Comparison of ENCODE assay signal across 8 cellular contexts in genomic region chr1:28329395-28330153, GRCh38. TPM values are rescaled to one million over a fixed set of nuclear protein-coding genes. Genes with fewer than 3 reads are reported as not detected.
DNase-seq lines count a peak whose midpoint lies in the region; TF ChIP-seq lines count a peak whose summit lies in the region.

No MANE protein-coding gene starts in this region.

- H3K4me2 ChIP-seq in PC-9 = peak overlapping the region; percentile 86

- TSS peak; percentile 85 for BruUV-seq in PC-9 (replicated peaks; lab: Mats Ljungman, UMichigan)

- H3K79me2 ChIP-seq in PC-9 (ENCODE audit: low read depth) = peaks cover 15% of the 10 kb centered on the region

- peaks cover 19% of the 10 kb centered on the region; the same call in 1 of the 2 replicates for H3F3A ChIP-seq in PC-9 (ENCODE audit: insufficient read depth, low read depth)

- H3K4me3 ChIP-seq in PC-9 = peak overlapping the region; percentile 80

- no peak for TF ChIP-seq CTCF in PC-9 (conservative IDR thresholded peaks at IDR 0.05)

- peak; percentile 13 for DNase-seq in NCI-H2196 (lab: John Stamatoyannopoulos, UW; ENCODE audit: unreplicated experiment)
- DNase-seq in NCI-H2196 treated with DMSO at 0.1 percent for 48 hours (lab: John Stamatoyannopoulos, UW; ENCODE audit: unreplicated experiment) = no peak
- no peak for DNase-seq in PC-9
- DNase-seq in islet precursor cell = peak; percentile 66
- peak; percentile 43 for DNase-seq in stimulated activated CD4-positive, alpha-beta T cell treated with anti-CD3 and anti-CD28 coated beads, Interleukin-1b, Interleukin-23, amount 100 ng/mL, for 48 hours
- DNase-seq in NCI-H446 treated with DMSO at 0.1 percent for 48 hours (lab: John Stamatoyannopoulos, UW) = no peak
- no peak for DNase-seq in inferior parietal cortex (ENCODE audit: extremely low spot score)

- no peaks in the 10 kb centered on the region for H3K9me3 ChIP-seq in PC-9 (ENCODE audit: insufficient read depth, low read depth)

- H3K9me2 ChIP-seq in PC-9 (ENCODE audit: insufficient read depth) = no peaks in the 10 kb centered on the region

- H3K4me1 ChIP-seq in PC-9 (replicated peaks; ENCODE audit: insufficient read depth) = peaks cover 14% of the 10 kb centered on the region

- no peaks in the 10 kb centered on the region for H3K27me3 ChIP-seq in PC-9 (ENCODE audit: insufficient read depth, low read depth)

- H2AFZ ChIP-seq in PC-9 = peak overlapping the region; percentile 94

- no peaks in the 10 kb centered on the region for H4K20me1 ChIP-seq in PC-9 (ENCODE audit: insufficient read depth)

- POLR2A ChIA-PET in PC-9 (lab: Charles Lee; ENCODE audit: unreplicated experiment) = interaction anchor here (0.6 to 1.0 kb wide), 4 partner anchors 25 to 81 kb away, joined by 4 to 38 read pairs (median 5); no protein-coding TSS in a partner anchor

- CTCF ChIA-PET in PC-9 (lab: Charles Lee) = no interaction called here

- H3K27ac ChIP-seq in PC-9 (peak overlapping the region; percentile 91), angular gyrus (ENCODE audit: low read depth, low read length) (peak overlapping the region; percentile 90)

- no peaks in the 10 kb centered on the region for H3K36me3 ChIP-seq in PC-9 (ENCODE audit: low read depth)

- intact Hi-C loops in PC-9 (cut with micrococcal nuclease; ENCODE audit: unreplicated experiment) = loop anchor here (2.0 kb wide), 1 partner anchor 81 kb away; no protein-coding TSS in a partner anchor

RNA-seq across cellular contexts. Expression of gene MED18, which starts 0.7 kb away (rescaled TPM):
- 18.9 and 21.9 TPM in 2 replicates for total RNA-seq in PC-9 (2021)

RNA-seq across cellular contexts. Expression of gene PHACTR4, which starts 40.0 kb away (rescaled TPM):
- 33.2 and 45.1 TPM in 2 replicates for total RNA-seq in PC-9 (2021)

Comparison
In these comparisons a context has a peak if more than half of its experiments do, and no peak if none do; other contexts are left out.
1. DNase-seq: peak in NCI-H2196 (single experiment), islet precursor cell (single experiment) and stimulated activated CD4-positive, alpha-beta T cell treated with anti-CD3 and anti-CD28 coated beads, Interleukin-1b, Interleukin-23, amount 100 ng/mL, for 48 hours (single experiment); none in NCI-H2196 treated with DMSO at 0.1 percent for 48 hours (single experiment), PC-9 (0 of 2), NCI-H446 treated with DMSO at 0.1 percent for 48 hours (single experiment) and inferior parietal cortex (single experiment).